Comparison of ENCODE assay signal across 14 cellular contexts in genomic region chr10:126082067-126082466, GRCh38.
"Had no signal": no experiment of that assay in that cellular context is flagged by ENCODE, and none has a peak within 500 bp of the region (broad histone marks: within the 10 kb centered on the region; RNA-seq: fewer than 3 reads in every experiment).

No MANE protein-coding gene starts in this region.

- DNase-seq: activated CD4-positive, alpha-beta T cell treated with anti-CD3 and anti-CD28 coated beads, Interleukin-2, amount 10 ng/mL, durations not matched to agents 24 days and 14 days; activated CD4-positive, CD25-positive, alpha-beta regulatory T cell; activated CD8-positive, alpha-beta memory T cell treated with anti-CD3 and anti-CD28 coated beads for 24 hours; activated naive CD8-positive, alpha-beta T cell treated with anti-CD3 and anti-CD28 coated beads for 36 hours; cerebellar nuclear complex; effector memory CD4-positive, alpha-beta T cell; islet precursor cell; natural killer cell; stimulated activated CD4-positive, alpha-beta T cell treated with anti-CD3 and anti-CD28 coated beads, Interleukin-12 subunit alpha, Interleukin-12 subunit beta, amount 100 ng/mL, for 4 hours; stimulated activated CD4-positive, alpha-beta T cell treated with anti-CD3 and anti-CD28 coated beads, Interleukin-2, amount 100 ng/mL, for 24 hours; stomach; SW 1271 had no signal

- H3K4me1 ChIP-seq: stomach had no signal

- H3K27ac ChIP-seq: stomach, thoracic aorta had no signal

- H3K4me3 ChIP-seq: stomach, thoracic aorta had no signal

- H3K27me3 ChIP-seq: stomach had no signal

- H3K36me3 ChIP-seq: stomach, thoracic aorta had no signal

- ATAC-seq: natural killer cell had no signal

- H3K9me3 ChIP-seq: thoracic aorta had no signal

- FAIRE-seq: urothelium cell line had no signal
